ENCODE assay signal across 28 cellular contexts in the genomic region with DNA sequence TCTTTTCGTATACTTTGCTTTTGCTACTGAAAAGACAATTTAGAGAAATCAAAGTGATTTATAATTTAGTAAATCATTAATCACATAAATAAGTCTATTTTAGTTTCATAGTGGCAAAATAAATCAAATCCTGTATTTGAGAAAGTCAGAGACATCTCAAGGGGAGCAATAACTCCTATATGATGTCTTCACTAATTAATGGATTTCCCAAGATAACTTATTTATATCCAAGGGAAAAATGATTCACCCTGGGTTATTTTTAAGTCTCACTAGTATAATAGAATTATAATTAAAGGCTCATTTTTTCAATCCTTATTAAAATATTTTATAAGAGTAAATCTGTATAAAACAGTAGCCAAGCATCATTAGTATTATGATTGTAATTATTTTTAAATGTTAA.
"Had no signal": no experiment of that assay in that cellular context is flagged by ENCODE, and none has a peak within 500 bp of the region (broad histone marks: within the 10 kb centered on the region; RNA-seq: fewer than 3 reads in every experiment).

No MANE protein-coding gene starts in this region.

- H3K9me3 ChIP-seq: colonic mucosa, esophagus muscularis mucosa, esophagus squamous epithelium, gastrocnemius medialis, gastroesophageal sphincter had no signal

- H3K27me3 ChIP-seq: colonic mucosa, dorsolateral prefrontal cortex, esophagus muscularis mucosa, esophagus squamous epithelium, foreskin keratinocyte, gastrocnemius medialis, gastroesophageal sphincter, heart left ventricle, heart right ventricle, hepatocyte had no signal

- H3K79me2 ChIP-seq: hepatocyte had no signal

- H3K4me3 ChIP-seq: colonic mucosa, coronary artery, dorsolateral prefrontal cortex, esophagus muscularis mucosa, esophagus squamous epithelium, gastrocnemius medialis, gastroesophageal sphincter, heart left ventricle, heart right ventricle, hepatocyte had no signal

- H3K27ac ChIP-seq: colonic mucosa, coronary artery, dorsolateral prefrontal cortex, epithelial cell of prostate, esophagus muscularis mucosa, esophagus squamous epithelium, foreskin keratinocyte, gastrocnemius medialis, gastroesophageal sphincter, heart left ventricle, heart right ventricle, hepatocyte had no signal

- ATAC-seq: effector memory CD8-positive, alpha-beta T cell; esophagus mucosa; foreskin keratinocyte; gastrocnemius medialis; gastroesophageal sphincter; heart left ventricle; heart right ventricle had no signal

- H3K36me3 ChIP-seq: colonic mucosa, esophagus muscularis mucosa, esophagus squamous epithelium, gastrocnemius medialis, gastroesophageal sphincter, heart left ventricle, heart right ventricle had no signal

- H3K4me1 ChIP-seq: colonic mucosa, esophagus muscularis mucosa, esophagus squamous epithelium, gastrocnemius medialis, gastroesophageal sphincter, heart left ventricle, heart right ventricle had no signal

- H3K4me2 ChIP-seq: hepatocyte had no signal

- H2AFZ ChIP-seq: hepatocyte had no signal

- FAIRE-seq: colon, endometrium, endothelial cell of umbilical vein had no signal

- DNase-seq: colonic mucosa; cortex of kidney; dermis blood vessel endothelial cell; dorsolateral prefrontal cortex; effector CD4-positive, alpha-beta T cell; effector CD8-positive, alpha-beta T cell; effector memory CD4-positive, alpha-beta T cell; effector memory CD8-positive, alpha-beta T cell; endodermal cell; erythroblast; esophagus squamous epithelium; foreskin fibroblast; foreskin keratinocyte; foreskin melanocyte; gastrocnemius medialis; glutamatergic neuron; head of caudate nucleus; heart left ventricle; heart right ventricle had no signal
